Comparison of ENCODE assay signal across 30 cellular contexts in the genomic region with DNA sequence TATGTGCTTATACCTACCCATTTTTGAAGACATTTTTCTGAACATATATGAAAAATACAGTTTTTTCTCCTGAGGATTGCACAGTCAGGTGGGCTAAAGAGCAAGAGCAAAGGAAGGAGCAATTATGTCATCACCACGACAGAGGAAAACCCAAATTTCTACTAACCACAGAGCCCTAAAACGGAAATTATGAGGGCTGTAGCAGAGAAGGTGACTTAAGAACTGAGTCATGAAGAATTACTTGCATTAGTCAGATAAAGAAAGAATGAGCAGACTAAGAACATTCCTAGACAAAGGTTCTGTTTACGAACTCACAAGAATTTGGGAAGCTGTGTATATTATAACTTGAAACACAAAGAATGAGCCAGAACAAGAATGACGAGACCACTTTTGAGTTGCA.
DNase-seq lines count a peak whose midpoint lies in the region; ATAC-seq and TF ChIP-seq lines count a peak whose summit lies in the region.
"Had no signal": no experiment of that assay in that cellular context is flagged by ENCODE, and none has a peak within 500 bp of the region (broad histone marks: within the 10 kb centered on the region; RNA-seq: fewer than 3 reads in every experiment).

No MANE protein-coding gene starts in this region.

- in situ Hi-C loops in GM23248 (cut with MboI) = no loop called here

- H3K9me3 Mint-ChIP-seq in WTC11 = no peaks in the 10 kb centered on the region
- no peaks in the 10 kb centered on the region for H3K9me3 Mint-ChIP-seq in CD8-positive, alpha-beta T cell
- H3K9me3 Mint-ChIP-seq: activated naive CD8-positive, alpha-beta T cell treated with anti-CD3 and anti-CD28 coated beads, Interleukin-2, amount 50 U/mL, for 24 hours; neural progenitor cell had no signal

- H3K9me2 ChIP-seq in GM23248 (ENCODE audit: insufficient read depth) = no peaks in the 10 kb centered on the region

- no peak overlapping the region for H3K27ac ChIP-seq in foreskin keratinocyte
- H3K27ac ChIP-seq in CD8-positive, alpha-beta T cell (ENCODE audit: low read depth, low read length) = no peak overlapping the region
- no peak overlapping the region for H3K27ac ChIP-seq in GM23248
- H3K27ac ChIP-seq: breast epithelium, neural progenitor cell, sigmoid colon, stomach, tibial artery had no signal

- TF ChIP-seq CTCF in foreskin keratinocyte (conservative IDR thresholded peaks at IDR 0.05) (no peak), WTC11 (IDR thresholded peaks at IDR 0.05) (no peak)
- TF ChIP-seq CTCF in CD8-positive, alpha-beta T cell (IDR thresholded peaks at IDR 0.05) = no peak

- no peak overlapping the region for H2AFZ ChIP-seq in GM23248
- H2AFZ ChIP-seq: neural progenitor cell had no signal

- H3F3A ChIP-seq in GM23248 (ENCODE audit: insufficient read depth) = no peaks in the 10 kb centered on the region

- CTCF ChIA-PET in WTC11 (lab: Charles Lee) = no interaction called here
- CTCF ChIA-PET in CD8-positive, alpha-beta T cell (lab: Charles Lee) = no interaction called here

- no peak overlapping the region for H3K4me3 ChIP-seq in CD8-positive, alpha-beta T cell (ENCODE audit: low read depth, low read length)
- no peak overlapping the region for H3K4me3 ChIP-seq in GM23248
- H3K4me3 ChIP-seq: breast epithelium, neural progenitor cell, sigmoid colon, stomach, tibial artery had no signal

- H3K36me3 ChIP-seq in CD8-positive, alpha-beta T cell (ENCODE audit: insufficient read depth, low read length) = no peaks in the 10 kb centered on the region
- no peaks in the 10 kb centered on the region for H3K36me3 ChIP-seq in GM23248 (ENCODE audit: low read depth)
- H3K36me3 ChIP-seq: breast epithelium, neural progenitor cell, sigmoid colon, stomach, tibial artery had no signal

- WGBS in GM23248 (ENCODE audit: low coverage in 1 of 2, low lambda C conversion rate in 2 of 2, missing lambda C conversion rate in 2 of 2), 2 experiments = 13 to 20% methylated on average over 4 of the region's 4 CpGs

- ATAC-seq in foreskin keratinocyte (peak; percentile 29), WTC11 (no peak)
- ATAC-seq in CD8-positive, alpha-beta T cell = no peak
- ATAC-seq: activated naive CD8-positive, alpha-beta T cell treated with anti-CD3 and anti-CD28 coated beads, Interleukin-2, amount 50 U/mL, for 24 hours; T-cell had no signal

- no peaks in the 10 kb centered on the region for H3K79me2 ChIP-seq in GM23248 (ENCODE audit: insufficient read depth)

- no peaks in the 10 kb centered on the region for H3K36me3 Mint-ChIP-seq in WTC11
- H3K36me3 Mint-ChIP-seq in CD8-positive, alpha-beta T cell = no peaks in the 10 kb centered on the region
- H3K36me3 Mint-ChIP-seq: CD4-positive, alpha-beta memory T cell; neural progenitor cell; T-cell had no signal

- no peaks in the 10 kb centered on the region for H3K4me1 Mint-ChIP-seq in WTC11
- no peaks in the 10 kb centered on the region for H3K4me1 Mint-ChIP-seq in CD8-positive, alpha-beta T cell (ENCODE audit: low read depth)
- H3K4me1 Mint-ChIP-seq: activated naive CD8-positive, alpha-beta T cell treated with anti-CD3 and anti-CD28 coated beads, Interleukin-2, amount 50 U/mL, for 24 hours; CD4-positive, alpha-beta memory T cell; endodermal cell; neural progenitor cell; T-cell had no signal

- no peak overlapping the region for H3K27ac Mint-ChIP-seq in WTC11
- no peak overlapping the region for H3K27ac Mint-ChIP-seq in CD8-positive, alpha-beta T cell
- H3K27ac Mint-ChIP-seq: activated naive CD8-positive, alpha-beta T cell treated with anti-CD3 and anti-CD28 coated beads, Interleukin-2, amount 50 U/mL, for 24 hours; CD4-positive, alpha-beta memory T cell; endodermal cell; neural progenitor cell; T-cell had no signal

- intact Hi-C loops in CD8-positive, alpha-beta T cell (cut with DNase I, micrococcal nuclease) = no loop called here

- H3K4me1 ChIP-seq in foreskin keratinocyte (no peaks in the 10 kb centered on the region), GM23248 (ENCODE audit: insufficient read depth) (no peaks in the 10 kb centered on the region)
- no peaks in the 10 kb centered on the region for H3K4me1 ChIP-seq in CD8-positive, alpha-beta T cell (ENCODE audit: insufficient read depth, low read length)
- H3K4me1 ChIP-seq: breast epithelium, neural progenitor cell, sigmoid colon, stomach, tibial artery had no signal

- no peaks in the 10 kb centered on the region for H4K20me1 ChIP-seq in GM23248 (ENCODE audit: insufficient read depth)

- DNase-seq in SIG-M5 treated with dmso at 0.1 percent for 504 hours (lab: John Stamatoyannopoulos, UW; ENCODE audit: unreplicated experiment) (peak; percentile 1), SIG-M5 (lab: John Stamatoyannopoulos, UW) (no peak), SW 1271 (lab: John Stamatoyannopoulos, UW) (peak; percentile 6 to 53), foreskin keratinocyte (peak; percentile 3 to 61), WTC11 (ENCODE audit: low spot score) (no peak), GM23248 (no peak), hypothalamus (lab: John Stamatoyannopoulos, UW) (no peak)
- no peak for DNase-seq in CD8-positive, alpha-beta T cell
- DNase-seq: activated CD8-positive, alpha-beta memory T cell treated with anti-CD3 and anti-CD28 coated beads for 24 hours; activated gamma-delta T cell treated with Interleukin-2 at 50 U/mL for 16 hours; activated naive CD8-positive, alpha-beta T cell treated with anti-CD3 and anti-CD28 coated beads, Interleukin-2, amount 50 U/mL, for 24 hours; activated T-cell treated with anti-CD3 and anti-CD28 coated beads, Interleukin-2, amount 50 U/mL, for 1 hour; AML-193; CD4-positive, alpha-beta memory T cell; cortex of kidney; DMS 273 treated with DMSO at 0.1 percent for 48 hours; endodermal cell; KG1; kidney glomerular epithelial cell; mammary epithelial cell; MM.1S; NCI-H146; NCI-H524; sigmoid colon; stimulated activated CD8-positive, alpha-beta memory T cell treated with anti-CD3 and anti-CD28 coated beads, Interleukin-4, amount 100 ng/mL, for 48 hours; stomach; T-cell; tibial artery had no signal

- H3K27me3 ChIP-seq in foreskin keratinocyte = no peaks in the 10 kb centered on the region
- no peaks in the 10 kb centered on the region for H3K27me3 ChIP-seq in CD8-positive, alpha-beta T cell (ENCODE audit: insufficient read depth, low read length)
- H3K27me3 ChIP-seq in GM23248 (replicated peaks; ENCODE audit: insufficient read depth) = no peaks in the 10 kb centered on the region
- H3K27me3 ChIP-seq: breast epithelium, neural progenitor cell, sigmoid colon, stomach, tibial artery had no signal

- H3K9me3 ChIP-seq in CD8-positive, alpha-beta T cell (ENCODE audit: low read length) = no peaks in the 10 kb centered on the region
- H3K9me3 ChIP-seq in GM23248 (ENCODE audit: low read depth) = no peaks in the 10 kb centered on the region
- H3K9me3 ChIP-seq: breast epithelium, sigmoid colon, tibial artery had no signal

- no peaks in the 10 kb centered on the region for H3K27me3 Mint-ChIP-seq in WTC11 (ENCODE audit: low read depth)
- H3K27me3 Mint-ChIP-seq in CD8-positive, alpha-beta T cell (ENCODE audit: low read depth) = no peaks in the 10 kb centered on the region
- H3K27me3 Mint-ChIP-seq: activated naive CD8-positive, alpha-beta T cell treated with anti-CD3 and anti-CD28 coated beads, Interleukin-2, amount 50 U/mL, for 24 hours; CD4-positive, alpha-beta memory T cell; T-cell had no signal

- no peak overlapping the region for H3K9ac ChIP-seq in GM23248
- H3K9ac ChIP-seq: neural progenitor cell had no signal

- no peak overlapping the region for H3K4me3 Mint-ChIP-seq in WTC11
- H3K4me3 Mint-ChIP-seq in CD8-positive, alpha-beta T cell = no peak overlapping the region
- H3K4me3 Mint-ChIP-seq: activated naive CD8-positive, alpha-beta T cell treated with anti-CD3 and anti-CD28 coated beads, Interleukin-2, amount 50 U/mL, for 24 hours; CD4-positive, alpha-beta memory T cell; endodermal cell; neural progenitor cell; T-cell had no signal

- H3K4me2 ChIP-seq in GM23248 (ENCODE audit: unreplicated experiment) = no peak overlapping the region
- H3K4me2 ChIP-seq: neural progenitor cell had no signal

- POLR2A ChIA-PET in WTC11 (lab: Charles Lee) = no interaction called here
- POLR2A ChIA-PET in CD8-positive, alpha-beta T cell (lab: Charles Lee) = no interaction called here

TF ChIP-seq in WTC11, 78 proteins besides CTCF, POLR2A, EP300 and RAD21:
- TF ChIP-seq, protein P1, sequence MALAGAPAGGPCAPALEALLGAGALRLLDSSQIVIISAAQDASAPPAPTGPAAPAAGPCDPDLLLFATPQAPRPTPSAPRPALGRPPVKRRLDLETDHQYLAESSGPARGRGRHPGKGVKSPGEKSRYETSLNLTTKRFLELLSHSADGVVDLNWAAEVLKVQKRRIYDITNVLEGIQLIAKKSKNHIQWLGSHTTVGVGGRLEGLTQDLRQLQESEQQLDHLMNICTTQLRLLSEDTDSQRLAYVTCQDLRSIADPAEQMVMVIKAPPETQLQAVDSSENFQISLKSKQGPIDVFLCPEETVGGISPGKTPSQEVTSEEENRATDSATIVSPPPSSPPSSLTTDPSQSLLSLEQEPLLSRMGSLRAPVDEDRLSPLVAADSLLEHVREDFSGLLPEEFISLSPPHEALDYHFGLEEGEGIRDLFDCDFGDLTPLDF (CRISPR knock-in tag; IDR thresholded peaks at IDR 0.05) = no peak
- TF ChIP-seq ZNF416 (CRISPR knock-in tag; IDR thresholded peaks at IDR 0.05) (no peak), ZNF121 (CRISPR knock-in tag; IDR thresholded peaks at IDR 0.05) (no peak), SMAD3 (CRISPR knock-in tag; IDR thresholded peaks at IDR 0.05; ENCODE audit: borderline replicate concordance) (no peak), SOX15 (CRISPR knock-in tag; IDR thresholded peaks at IDR 0.05) (no peak), TP53 (CRISPR knock-in tag; IDR thresholded peaks at IDR 0.05) (no peak), SMAD4 (CRISPR knock-in tag; IDR thresholded peaks at IDR 0.05) (no peak), ATF1 (CRISPR knock-in tag; IDR thresholded peaks at IDR 0.05) (no peak)

Comparison
In these comparisons a context has a peak if more than half of its experiments do, and no peak if none do; other contexts are left out.
1. DNase-seq: peak in SIG-M5 treated with dmso at 0.1 percent for 504 hours (single experiment), SW 1271 (2 of 2) and foreskin keratinocyte (2 of 2); none in SIG-M5 (single experiment), WTC11 (single experiment), CD8-positive, alpha-beta T cell (0 of 7), GM23248 (single experiment) and hypothalamus (0 of 51).